10 cellular contexts compared by ENCODE assay signal in the genomic region with DNA sequence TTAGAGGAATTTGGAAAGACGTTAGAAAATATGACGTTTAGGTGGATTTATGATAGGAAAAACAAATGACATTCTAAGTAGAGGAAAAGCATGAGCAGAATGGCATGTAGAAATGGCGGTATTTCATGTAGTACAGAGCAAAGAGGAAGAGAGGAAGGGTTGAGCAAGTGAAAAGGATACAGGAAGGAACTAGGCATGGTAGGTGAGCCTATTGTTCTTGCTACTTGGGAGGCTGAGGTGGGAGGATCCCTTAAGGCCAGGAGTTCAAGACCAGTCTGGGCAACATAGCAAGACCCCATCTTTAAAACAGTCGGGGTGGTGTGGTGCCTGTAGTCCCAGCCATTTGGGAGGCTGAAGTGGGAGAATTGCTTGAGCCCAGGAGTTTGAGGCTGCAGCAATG. TPM values are rescaled to one million over a fixed set of nuclear protein-coding genes. Genes with fewer than 3 reads are reported as not detected.
DNase-seq lines count a peak whose midpoint lies in the region; ATAC-seq, FAIRE-seq and TF ChIP-seq lines count a peak whose summit lies in the region.
"Had no signal": no experiment of that assay in that cellular context is flagged by ENCODE, and none has a peak within 500 bp of the region (broad histone marks: within the 10 kb centered on the region; RNA-seq: fewer than 3 reads in every experiment).

No MANE protein-coding gene starts in this region.

- WGBS in K562 (ENCODE audit: insufficient coverage, low coverage, missing lambda C conversion rate): 12% methylated on average over 4 of the region's 4 CpGs

- H3K36me3 ChIP-seq in DND-41 (ENCODE audit: insufficient read depth, low read length) (peaks cover 3% of the 10 kb centered on the region), MG63 (no peaks in the 10 kb centered on the region; the same call in 1 of the 2 replicates), K562 (ENCODE audit: control insufficient read depth, insufficient read depth, low read length) (peaks cover 17% of the 10 kb centered on the region; the same call in 2 of the 3 replicates), neural cell (ENCODE audit: insufficient read depth, low read length) (no peaks in the 10 kb centered on the region)

- no peaks in the 10 kb centered on the region for H3K9me1 ChIP-seq in K562 (ENCODE audit: control insufficient read depth, insufficient read depth, low read length)

- no peak for TF ChIP-seq EP300 in K562 (IDR thresholded peaks at IDR 0.05; ENCODE audit: low read length)
- TF ChIP-seq EP300 in neural cell (conservative IDR thresholded peaks at IDR 0.05; ENCODE audit: poor library complexity, severe bottlenecking): no peak

- CTCF ChIA-PET in K562 (lab: Yijun Ruan, JAX; ENCODE audit: low intra/inter-chr PET ratio): no interaction called here

- no peaks in the 10 kb centered on the region for H3F3A ChIP-seq in neural cell (ENCODE audit: insufficient read depth, low read length, poor library complexity, severe bottlenecking)

- H4K20me1 ChIP-seq in DND-41 (ENCODE audit: insufficient read depth, low read length) (peaks cover 8% of the 10 kb centered on the region; the same call in 1 of the 2 replicates), K562 (replicated peaks; ENCODE audit: control insufficient read depth, insufficient read depth, low read length) (no peaks in the 10 kb centered on the region), neural cell (ENCODE audit: insufficient read depth) (no peaks in the 10 kb centered on the region)

- TF ChIP-seq POLR2A in K562 (conservative IDR thresholded peaks at IDR 0.05): 0 out of 2 replicates have a peak, but pooled peaks have one; percentile 12

- POLR2A ChIA-PET in K562 (lab: Yijun Ruan, JAX): interaction anchor here (1.0 to 1.6 kb wide), 2 partner anchors 13 to 23 kb away, joined by 3 read pairs; no protein-coding TSS in a partner anchor

- no peak for DNase-seq in DND-41
- no peak for DNase-seq in MG63
- DNase-seq in K562 (ENCODE audit: extremely low read depth in 1 of 4, low spot score in 3 of 4): peak in 1 of 4 experiments; percentile 26
- no peak for DNase-seq in hippocampal formation (lab: John Stamatoyannopoulos, UW)
- DNase-seq: NCI-H1417 treated with DMSO at 0.1 percent for 48 hours had no signal

- TF ChIP-seq RAD21 in K562 (CRISPR knock-in tag; conservative IDR thresholded peaks at IDR 0.05 in 1 of 2, IDR thresholded peaks at IDR 0.05 in 1 of 2): no peak
- no peak for TF ChIP-seq RAD21 in neural cell (conservative IDR thresholded peaks at IDR 0.05)

- intact Hi-C loops in K562 (cut with micrococcal nuclease): loop anchor here (5.0 kb wide), 1 partner anchor 955 kb away; no protein-coding TSS in a partner anchor

- ATAC-seq in DND-41 (ENCODE audit: insufficient read depth, low read depth) (no peak), K562 (peak; percentile 2), GM21723 (IDR thresholded peaks at IDR 0.05; ENCODE audit: unreplicated experiment) (no peak), GM19395 (IDR thresholded peaks at IDR 0.05; ENCODE audit: unreplicated experiment) (no peak), HG02642 (IDR thresholded peaks at IDR 0.05; ENCODE audit: poor library complexity, unreplicated experiment) (no peak)

- H3K4me2 ChIP-seq in DND-41 (ENCODE audit: insufficient read depth, low read length): peak overlapping the region; percentile 66
- peak overlapping the region; percentile 98 for H3K4me2 ChIP-seq in K562 (ENCODE audit: insufficient read depth, low read length)
- H3K4me2 ChIP-seq in neural cell (ENCODE audit: low read length): peak overlapping the region; percentile 94

- H2AFZ ChIP-seq in DND-41 (ENCODE audit: low read depth, low read length) (no peak overlapping the region), K562 (ENCODE audit: low read depth, low read length) (0 out of 2 replicates have a peak overlapping the region, but pooled peaks have one; percentile 5), neural cell (ENCODE audit: low read depth, low read length) (no peak overlapping the region)

- H3K4me1 ChIP-seq in DND-41 (ENCODE audit: insufficient read depth, low read length) (peaks cover 29% of the 10 kb centered on the region), K562 (replicated peaks in 1 of 2; ENCODE audit: control insufficient read depth in 2 of 2, insufficient read depth in 2 of 2, low read length in 2 of 2) (peaks cover 8 to 14% of the 10 kb centered on the region in 2 experiments; a peak in 3 of 5 replicates)

- TF ChIP-seq CTCF in DND-41 (IDR thresholded peaks at IDR 0.05; ENCODE audit: borderline replicate concordance, extremely low read depth, low read length, poor library complexity, severe bottlenecking) (no peak), K562 (IDR thresholded peaks at IDR 0.05 in 2 of 3, conservative IDR thresholded peaks at IDR 0.05 in 1 of 3; ENCODE audit: insufficient read depth in 2 of 3, low read depth in 1 of 3, low read length in 3 of 3) (no peak), neural cell (IDR thresholded peaks at IDR 0.05; ENCODE audit: poor library complexity, severe bottlenecking) (no peak)

- in situ Hi-C loops in K562 (cut with MboI): loop anchor here (5.0 kb wide), 1 partner anchor 55 kb away; the partner anchor contains the start of gene CLDN12

- H3K9ac ChIP-seq in DND-41 (ENCODE audit: low read depth, low read length): peak overlapping the region; percentile 73
- peak overlapping the region; percentile 75 to 95; a peak in 3 of 4 replicates for H3K9ac ChIP-seq in K562 (ENCODE audit: insufficient read depth in 1 of 2, low read depth in 2 of 2, low read length in 2 of 2)
- peak overlapping the region; percentile 90 for H3K9ac ChIP-seq in neural cell (ENCODE audit: low read length)

- H3K4me3 ChIP-seq in DND-41 (ENCODE audit: low read depth in 1 of 2, low read length in 2 of 2): peak overlapping the region; percentile 51 to 67
- H3K4me3 ChIP-seq in MG63: peak overlapping the region; percentile 88
- peak overlapping the region; percentile 77 for H3K4me3 ChIP-seq in K562
- peak overlapping the region; percentile 81 for H3K4me3 ChIP-seq in neural cell (ENCODE audit: low read length)

- no peaks in the 10 kb centered on the region for H3K9me3 ChIP-seq in DND-41 (ENCODE audit: insufficient read depth, low read length, severe bottlenecking)
- H3K9me3 ChIP-seq in MG63: no peaks in the 10 kb centered on the region
- no peaks in the 10 kb centered on the region for H3K9me3 ChIP-seq in K562 (replicated peaks; ENCODE audit: control insufficient read depth, insufficient read depth, low read depth, low read length)
- no peaks in the 10 kb centered on the region for H3K9me3 ChIP-seq in neural cell (ENCODE audit: low read length)

- BruUV-seq in K562 (replicated peaks; lab: Mats Ljungman, UMichigan): no TSS peak

- no peaks in the 10 kb centered on the region for H3K27me3 ChIP-seq in DND-41 (ENCODE audit: insufficient read depth, low read length, poor library complexity)
- no peaks in the 10 kb centered on the region for H3K27me3 ChIP-seq in MG63
- H3K27me3 ChIP-seq in K562 (ENCODE audit: control insufficient read depth in 2 of 2, insufficient read depth in 2 of 2, low read length in 2 of 2): no peaks in the 10 kb centered on the region
- H3K27me3 ChIP-seq in neural cell (ENCODE audit: insufficient read depth, low read depth, low read length): no peaks in the 10 kb centered on the region

- H3K9me2 ChIP-seq in neural cell (ENCODE audit: insufficient read depth, low read length): no peaks in the 10 kb centered on the region

- FAIRE-seq in K562 (lab: Jason Lieb, UNC): no peak
- FAIRE-seq: colon had no signal

- H3K79me2 ChIP-seq in DND-41 (ENCODE audit: insufficient read depth, low read length) (peaks cover 57% of the 10 kb centered on the region), K562 (ENCODE audit: control insufficient read depth, insufficient read depth, low read length) (peaks cover 62% of the 10 kb centered on the region), neural cell (replicated peaks; ENCODE audit: insufficient read depth, low read length) (peaks cover 17% of the 10 kb centered on the region)

- peak overlapping the region; percentile 35; the same call in 1 of the 2 replicates for H3K27ac ChIP-seq in DND-41 (ENCODE audit: low read length)
- H3K27ac ChIP-seq in K562 (ENCODE audit: extremely low read depth, low read depth, low read length): peak overlapping the region; percentile 95
- H3K27ac ChIP-seq in neural cell (ENCODE audit: low read length): no peak overlapping the region

RNA-seq across cellular contexts. Expression of gene GTPBP10, which starts 1.2 kb away (rescaled TPM):
- total RNA-seq in MG63 (2014; rRNA removed; shearing (Covaris generic); ENCODE audit: low replicate concordance): 8.3 and 18.1 TPM in 2 replicates
- 46.1 and 128 TPM in 2 replicates for total RNA-seq in K562 (2011; cell fraction: chromatin; rRNA removed; ENCODE audit: low replicate concordance)
- 21.3 and 33.0 TPM in 2 replicates for total RNA-seq in K562 (2011; cell fraction: nucleolus; rRNA removed)
- total RNA-seq in K562 (2011; cell fraction: nucleoplasm; rRNA removed): 25.0 and 47.4 TPM in 2 replicates
- total RNA-seq in K562 (2014; rRNA removed): 19.3 and 34.6 TPM in 2 replicates
- total RNA-seq in K562 (2014; rRNA removed; fragmentation: Illumina TruSeq; extraction: Trizol): 78.7 and 91.3 TPM in 2 replicates
- total RNA-seq in K562 (2015; rRNA removed; fragmentation: Illumina TruSeq; extraction: Trizol): 35.6 and 40.9 TPM in 2 replicates
- 58.3 and 65.2 TPM in 2 replicates for total RNA-seq in K562 (2021)
- 41.8 and 75.2 TPM in 2 replicates for polyA plus RNA-seq in K562 (2011; rRNA removed)
- 4.6 and 11.1 TPM in 2 replicates for polyA plus RNA-seq in K562 (2011; cell fraction: cytosol; rRNA removed)
- 20.4 and 24.2 TPM in 2 replicates for polyA plus RNA-seq in K562 (2011; cell fraction: nucleus; rRNA removed)
- 33.3 and 42.8 TPM in 2 replicates for polyA plus RNA-seq in K562 (2012)
- 62.1 and 89.8 TPM in 2 replicates for polyA plus RNA-seq in K562 (2014; fragmentation: Illumina TruSeq; extraction: Trizol)
- 10 to 100 TPM; 87.7 to 87.9 TPM for polyA plus RNA-seq in K562 (2014; fragmentation: Nextera tagmentation; extraction: Ambion mirVana)
- polyA plus RNA-seq in K562 (2014; rRNA removed): 53.2 and 76.4 TPM in 2 replicates
- polyA minus RNA-seq in K562 (2011; rRNA and poly(A)+ RNA removed): 58.9 and 71.1 TPM in 2 replicates
- 3.0 and 13.5 TPM in 2 replicates for polyA minus RNA-seq in K562 (2011; cell fraction: cytosol; rRNA and poly(A)+ RNA removed)
- polyA minus RNA-seq in K562 (2011; cell fraction: nucleus; rRNA and poly(A)+ RNA removed): 28.3 and 30.2 TPM in 2 replicates
- polyA plus RNA-seq in neural cell: 22.8 and 23.5 TPM in 2 replicates
- polyA minus RNA-seq in neural cell: 24.8 and 41.1 TPM in 2 replicates

RNA-seq across cellular contexts. Expression of gene FAM237B, which starts 26.7 kb away (rescaled TPM):
- not detected in 2 replicates for total RNA-seq in MG63 (2014; rRNA removed; shearing (Covaris generic); ENCODE audit: low replicate concordance)
- total RNA-seq in K562 (2011; cell fraction: chromatin; rRNA removed; ENCODE audit: low replicate concordance): not detected in 2 replicates
- not detected in 2 replicates for total RNA-seq in K562 (2011; cell fraction: nucleolus; rRNA removed)
- total RNA-seq in K562 (2011; cell fraction: nucleoplasm; rRNA removed): not detected in 2 replicates
- total RNA-seq in K562 (2014; rRNA removed) (not detected in 2 replicates), K562 (2014; rRNA removed; fragmentation: Illumina TruSeq; extraction: Trizol) (not detected in 2 replicates), K562 (2015; rRNA removed; fragmentation: Illumina TruSeq; extraction: Trizol) (not detected in 2 replicates), K562 (2021) (not detected in 2 replicates)
- polyA plus RNA-seq in K562 (2011; rRNA removed) (not detected in 2 replicates), K562 (2014; fragmentation: Illumina TruSeq; extraction: Trizol) (not detected in 2 replicates), K562 (2014; fragmentation: Nextera tagmentation; extraction: Ambion mirVana) (not detected), K562 (2014; rRNA removed) (not detected in 2 replicates), neural cell (not detected in 2 replicates)
- not detected in 2 replicates for polyA plus RNA-seq in K562 (2011; cell fraction: cytosol; rRNA removed)
- not detected in 2 replicates for polyA plus RNA-seq in K562 (2011; cell fraction: nucleus; rRNA removed)
- not detected in 2 replicates for polyA plus RNA-seq in K562 (2012)
- not detected in 2 replicates for polyA minus RNA-seq in K562 (2011; rRNA and poly(A)+ RNA removed)
- polyA minus RNA-seq in K562 (2011; cell fraction: cytosol; rRNA and poly(A)+ RNA removed): not detected in 2 replicates
- polyA minus RNA-seq in K562 (2011; cell fraction: nucleus; rRNA and poly(A)+ RNA removed): not detected in 2 replicates
- polyA minus RNA-seq in neural cell: not detected in 2 replicates

RNA-seq across cellular contexts. Expression of gene CLDN12, which starts 55.5 kb away (rescaled TPM):
- total RNA-seq in MG63 (2014; rRNA removed; shearing (Covaris generic); ENCODE audit: low replicate concordance): 1.9 and 2.3 TPM in 2 replicates
- total RNA-seq in K562 (2011; cell fraction: chromatin; rRNA removed; ENCODE audit: low replicate concordance): 63.5 and 77.1 TPM in 2 replicates
- total RNA-seq in K562 (2011; cell fraction: nucleolus; rRNA removed): 27.8 and 34.3 TPM in 2 replicates
- 67.9 and 96.9 TPM in 2 replicates for total RNA-seq in K562 (2011; cell fraction: nucleoplasm; rRNA removed)
- total RNA-seq in K562 (2014; rRNA removed): 5.8 and 7.1 TPM in 2 replicates
- 15.3 and 16.1 TPM in 2 replicates for total RNA-seq in K562 (2014; rRNA removed; fragmentation: Illumina TruSeq; extraction: Trizol)
- 12.5 and 12.8 TPM in 2 replicates for total RNA-seq in K562 (2015; rRNA removed; fragmentation: Illumina TruSeq; extraction: Trizol)
- 14.3 and 15.1 TPM in 2 replicates for total RNA-seq in K562 (2021)
- polyA plus RNA-seq in K562 (2011; rRNA removed): 36.6 and 42.2 TPM in 2 replicates
- 34.7 and 40.8 TPM in 2 replicates for polyA plus RNA-seq in K562 (2011; cell fraction: cytosol; rRNA removed)
- polyA plus RNA-seq in K562 (2011; cell fraction: nucleus; rRNA removed): 70.0 and 111 TPM in 2 replicates
- 9.5 and 14.2 TPM in 2 replicates for polyA plus RNA-seq in K562 (2012)
- polyA plus RNA-seq in K562 (2014; fragmentation: Illumina TruSeq; extraction: Trizol): 12.9 and 15.8 TPM in 2 replicates
- 10 to 100 TPM; 17.5 to 18.0 TPM for polyA plus RNA-seq in K562 (2014; fragmentation: Nextera tagmentation; extraction: Ambion mirVana)
- 12.7 and 13.5 TPM in 2 replicates for polyA plus RNA-seq in K562 (2014; rRNA removed)
- polyA minus RNA-seq in K562 (2011; rRNA and poly(A)+ RNA removed): 37.3 and 64.1 TPM in 2 replicates
- 10.3 and 17.0 TPM in 2 replicates for polyA minus RNA-seq in K562 (2011; cell fraction: cytosol; rRNA and poly(A)+ RNA removed)
- polyA minus RNA-seq in K562 (2011; cell fraction: nucleus; rRNA and poly(A)+ RNA removed): 29.5 and 30.5 TPM in 2 replicates
- 74.2 and 81.0 TPM in 2 replicates for polyA plus RNA-seq in neural cell
- 83.0 and 88.3 TPM in 2 replicates for polyA minus RNA-seq in neural cell
